ENCODE assay signal across 28 cellular contexts in genomic region chr2:98927059-98927458, GRCh38. TPM values are rescaled to one million over a fixed set of nuclear protein-coding genes. Genes with fewer than 3 reads are reported as not detected.
A peak's percentile ranks its signal among the peaks of the same experiment; 100 is the strongest.
DNase-seq lines count a peak whose midpoint lies in the region; ATAC-seq, FAIRE-seq and TF ChIP-seq lines count a peak whose summit lies in the region.
"Had no signal": no experiment of that assay in that cellular context is flagged by ENCODE, and none has a peak within 500 bp of the region (broad histone marks: within the 10 kb centered on the region; RNA-seq: fewer than 3 reads in every experiment).

No MANE protein-coding gene starts in this region.

- intact Hi-C loops in kidney (cut with DNase I): no loop called here

- no peak overlapping the region for H3K4me3 ChIP-seq in kidney (ENCODE audit: low read length in 2 of 2)
- no peak overlapping the region for H3K4me3 ChIP-seq in smooth muscle cell
- H3K4me3 ChIP-seq: BLaER1 treated with 17β-estradiol and CSF1 and Interleukin-3, amounts not matched to agents 10 nM and 100 nM; GM23248; SK-N-MC had no signal

- no peaks in the 10 kb centered on the region for H4K20me1 ChIP-seq in smooth muscle cell (ENCODE audit: low read depth)
- H4K20me1 ChIP-seq: BLaER1 treated with 17β-estradiol and CSF1 and Interleukin-3, amounts not matched to agents 10 nM and 100 nM had no signal

- TF ChIP-seq CTCF in kidney (IDR thresholded peaks at IDR 0.05; ENCODE audit: borderline replicate concordance, extremely low read depth, insufficient read depth): no peak
- TF ChIP-seq CTCF in smooth muscle cell (IDR thresholded peaks at IDR 0.05; ENCODE audit: borderline replicate concordance, insufficient read depth, poor library complexity, severe bottlenecking): no peak

- FAIRE-seq in kidney (lab: Jason Lieb, UNC): no peak
- FAIRE-seq: GM12891 had no signal

- H3K27ac Mint-ChIP-seq in activated CD8-positive, alpha-beta memory T cell treated with anti-CD3 and anti-CD28 coated beads, Interleukin-2, amount 10 ng/mL, durations not matched to agents 7 days and 5 days: no peak overlapping the region
- H3K27ac Mint-ChIP-seq: CD4-positive, alpha-beta memory T cell had no signal

- H3K27ac ChIP-seq in caudate nucleus (ENCODE audit: low read depth, low read length): peak overlapping the region; percentile 21
- no peak overlapping the region for H3K27ac ChIP-seq in kidney (ENCODE audit: low read depth in 2 of 2, low read length in 2 of 2)
- H3K27ac ChIP-seq in smooth muscle cell (ENCODE audit: low read depth): peak overlapping the region; percentile 18
- H3K27ac ChIP-seq: BLaER1 treated with 17β-estradiol and CSF1 and Interleukin-3, amounts not matched to agents 10 nM and 100 nM; GM23248; HL-60; SK-N-MC had no signal

- DNase-seq in NCI-H2196 treated with DMSO at 0.1 percent for 48 hours (lab: John Stamatoyannopoulos, UW; ENCODE audit: unreplicated experiment): peak; percentile 78
- DNase-seq in caudate nucleus (lab: John Stamatoyannopoulos, UW): no peak
- peak; percentile 29 for DNase-seq in kidney
- DNase-seq in smooth muscle cell (lab: John Stamatoyannopoulos, UW; ENCODE audit: unreplicated experiment): no peak
- no peak for DNase-seq in activated CD8-positive, alpha-beta memory T cell treated with anti-CD3 and anti-CD28 coated beads, Interleukin-2, amount 10 ng/mL, durations not matched to agents 7 days and 5 days
- DNase-seq in NK-92 treated with Interleukin-12 subunit alpha and Interleukin-12 subunit beta, amount 100 ng/mL, for 24 hours (lab: John Stamatoyannopoulos, UW): no peak
- no peak for DNase-seq in NCI-H526 treated with DMSO at 0.1 percent for 48 hours (lab: John Stamatoyannopoulos, UW)
- DNase-seq: Caco-2; CD4-positive, alpha-beta memory T cell; KBM-7; MM.1S; NCI-H1048; NCI-H1417 treated with DMSO at 0.1 percent for 48 hours; NCI-H187; NCI-H2107; NCI-H2227 treated with DMSO at 0.1 percent for 48 hours; NCI-H524; NCI-H82; SHP77 treated with DMSO at 0.1 percent for 48 hours; SW 1271 had no signal

- no peaks in the 10 kb centered on the region for H3K27me3 ChIP-seq in smooth muscle cell (ENCODE audit: low read depth)
- H3K27me3 ChIP-seq: BLaER1 treated with 17β-estradiol and CSF1 and Interleukin-3, amounts not matched to agents 10 nM and 100 nM had no signal

- H3K79me2 ChIP-seq in smooth muscle cell (ENCODE audit: low read depth): no peaks in the 10 kb centered on the region

- H3F3A ChIP-seq in smooth muscle cell (ENCODE audit: low read depth): no peaks in the 10 kb centered on the region

- H3K9me3 ChIP-seq in kidney (ENCODE audit: control insufficient read depth in 1 of 2, low read length in 2 of 2) (peaks cover 0 to 3% of the 10 kb centered on the region in 2 donors), smooth muscle cell (replicated peaks; ENCODE audit: low read depth) (no peaks in the 10 kb centered on the region)

- H3K9ac ChIP-seq in kidney (ENCODE audit: low read length in 2 of 2) (no peak overlapping the region), smooth muscle cell (ENCODE audit: low read depth) (no peak overlapping the region)
- H3K9ac ChIP-seq: BLaER1 treated with 17β-estradiol and CSF1 and Interleukin-3, amounts not matched to agents 10 nM and 100 nM; GM23248 had no signal

- no peak for ATAC-seq in activated CD8-positive, alpha-beta memory T cell treated with anti-CD3 and anti-CD28 coated beads, Interleukin-2, amount 10 ng/mL, durations not matched to agents 7 days and 5 days
- no peak for ATAC-seq in GM18909 (IDR thresholded peaks at IDR 0.05; ENCODE audit: poor library complexity, unreplicated experiment)

- no peak overlapping the region for H3K4me3 Mint-ChIP-seq in activated CD8-positive, alpha-beta memory T cell treated with anti-CD3 and anti-CD28 coated beads, Interleukin-2, amount 10 ng/mL, durations not matched to agents 7 days and 5 days
- H3K4me3 Mint-ChIP-seq: CD4-positive, alpha-beta memory T cell had no signal

- no peaks in the 10 kb centered on the region for H3K36me3 Mint-ChIP-seq in activated CD8-positive, alpha-beta memory T cell treated with anti-CD3 and anti-CD28 coated beads, Interleukin-2, amount 10 ng/mL, durations not matched to agents 7 days and 5 days
- H3K36me3 Mint-ChIP-seq: CD4-positive, alpha-beta memory T cell had no signal

- no peaks in the 10 kb centered on the region for H3K36me3 ChIP-seq in kidney (ENCODE audit: control insufficient read depth in 1 of 2, insufficient read depth in 2 of 2, low read length in 2 of 2)
- no peaks in the 10 kb centered on the region for H3K36me3 ChIP-seq in smooth muscle cell (ENCODE audit: low read depth)
- H3K36me3 ChIP-seq: BLaER1 treated with 17β-estradiol and CSF1 and Interleukin-3, amounts not matched to agents 10 nM and 100 nM had no signal

- CTCF ChIA-PET in activated CD8-positive, alpha-beta memory T cell treated with anti-CD3 and anti-CD28 coated beads, Interleukin-2, amount 10 ng/mL, durations not matched to agents 7 days and 5 days (lab: Charles Lee): no interaction called here

- H3K4me1 Mint-ChIP-seq in activated CD8-positive, alpha-beta memory T cell treated with anti-CD3 and anti-CD28 coated beads, Interleukin-2, amount 10 ng/mL, durations not matched to agents 7 days and 5 days: no peaks in the 10 kb centered on the region
- H3K4me1 Mint-ChIP-seq: CD4-positive, alpha-beta memory T cell had no signal

- WGBS in smooth muscle cell (ENCODE audit: low lambda C conversion rate): 92% methylated on average over 13 of the region's 13 CpGs

- no peaks in the 10 kb centered on the region for H3K4me1 ChIP-seq in kidney (ENCODE audit: control insufficient read depth in 1 of 2, insufficient read depth in 1 of 2, low read depth in 1 of 2, low read length in 2 of 2)
- H3K4me1 ChIP-seq in smooth muscle cell (ENCODE audit: low read depth): no peaks in the 10 kb centered on the region
- H3K4me1 ChIP-seq: BLaER1 treated with 17β-estradiol and CSF1 and Interleukin-3, amounts not matched to agents 10 nM and 100 nM; Caco-2 had no signal

- H2AFZ ChIP-seq in smooth muscle cell (ENCODE audit: low read depth): no peak overlapping the region
- H2AFZ ChIP-seq: GM23248 had no signal

- peaks cover 48% of the 10 kb centered on the region for H3K27me3 Mint-ChIP-seq in activated CD8-positive, alpha-beta memory T cell treated with anti-CD3 and anti-CD28 coated beads, Interleukin-2, amount 10 ng/mL, durations not matched to agents 7 days and 5 days

- H3K9me3 Mint-ChIP-seq in activated CD8-positive, alpha-beta memory T cell treated with anti-CD3 and anti-CD28 coated beads, Interleukin-2, amount 10 ng/mL, durations not matched to agents 7 days and 5 days (ENCODE audit: low read depth): peaks cover 3% of the 10 kb centered on the region

- no peak overlapping the region for H3K4me2 ChIP-seq in smooth muscle cell
- H3K4me2 ChIP-seq: BLaER1 treated with 17β-estradiol and CSF1 and Interleukin-3, amounts not matched to agents 10 nM and 100 nM had no signal

RNA-seq across cellular contexts. Expression of gene CRACDL, which starts 9.0 kb away (rescaled TPM):
- 14.8 TPM for total RNA-seq in kidney
- 4.3 TPM for polyA plus RNA-seq in kidney (ENCODE audit: insufficient read depth, low read depth, low replicate concordance)
- 0.04 and 0.72 TPM in 2 replicates for total RNA-seq in smooth muscle cell
- 0.39 and 2.2 TPM in 2 replicates for polyA plus RNA-seq in smooth muscle cell
- under 1 TPM; 0.18 to 0.35 TPM for total RNA-seq in activated CD8-positive, alpha-beta memory T cell treated with anti-CD3 and anti-CD28 coated beads, Interleukin-2, amount 10 ng/mL, durations not matched to agents 7 days and 5 days
- total RNA-seq: GM23248, HT1080, RPMI7951 had no signal
- polyA plus RNA-seq: GM23248 had no signal

Comparison
In these comparisons a context has a peak if more than half of its experiments do, and no peak if none do; other contexts are left out.
1. DNase-seq: peak in NCI-H2196 treated with DMSO at 0.1 percent for 48 hours (single experiment) and kidney (single experiment); none in caudate nucleus (0 of 61), smooth muscle cell (single experiment), activated CD8-positive, alpha-beta memory T cell treated with anti-CD3 and anti-CD28 coated beads, Interleukin-2, amount 10 ng/mL, durations not matched to agents 7 days and 5 days (single experiment), NK-92 treated with Interleukin-12 subunit alpha and Interleukin-12 subunit beta, amount 100 ng/mL, for 24 hours (single experiment) and NCI-H526 treated with DMSO at 0.1 percent for 48 hours (single experiment).
2. H3K27ac ChIP-seq: peak in caudate nucleus (single experiment) and smooth muscle cell (single experiment); none in kidney (0 of 2).